9 cellular contexts compared by ENCODE assay signal in the genomic region with DNA sequence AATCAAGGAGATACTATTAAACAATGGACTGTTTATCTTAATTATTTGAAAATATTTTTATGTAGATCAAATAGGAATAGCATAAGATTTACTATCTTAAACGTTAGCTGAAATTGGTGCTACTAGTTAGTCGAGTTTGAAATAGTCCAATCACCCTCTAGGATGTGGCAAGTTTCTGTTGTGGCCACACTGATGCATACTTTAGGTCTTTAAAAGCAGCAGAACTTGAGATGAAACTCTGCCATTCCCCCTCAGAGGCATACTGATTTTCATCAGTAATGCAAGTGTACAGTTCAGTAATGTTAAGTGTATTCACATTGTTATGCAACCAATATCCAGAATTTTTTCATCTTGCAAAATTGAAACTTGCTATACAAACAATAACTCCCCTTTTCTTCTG.
"Had no signal": no experiment of that assay in that cellular context is flagged by ENCODE, and none has a peak within 500 bp of the region (broad histone marks: within the 10 kb centered on the region; RNA-seq: fewer than 3 reads in every experiment).

No MANE protein-coding gene starts in this region.

- H3K27ac ChIP-seq: GM23248 had no signal

- DNase-seq: GM23248, GOT3, H7, H9, HCEC 1CT, HFFc6 had no signal

- H3K9ac ChIP-seq: GM23248 had no signal

- ATAC-seq: GM23338, HCT116 had no signal

- H3K9me3 ChIP-seq: HAP-1 had no signal

- H3K4me3 ChIP-seq: GM23248, GM23338, HAP-1 had no signal

- H3K4me2 ChIP-seq: GM23338 had no signal

- H3K4me1 ChIP-seq: HAP-1 had no signal

- H3K36me3 ChIP-seq: HAP-1 had no signal

- H2AFZ ChIP-seq: GM23248, GM23338 had no signal
